16 cellular contexts compared by ENCODE assay signal in the genomic region with DNA sequence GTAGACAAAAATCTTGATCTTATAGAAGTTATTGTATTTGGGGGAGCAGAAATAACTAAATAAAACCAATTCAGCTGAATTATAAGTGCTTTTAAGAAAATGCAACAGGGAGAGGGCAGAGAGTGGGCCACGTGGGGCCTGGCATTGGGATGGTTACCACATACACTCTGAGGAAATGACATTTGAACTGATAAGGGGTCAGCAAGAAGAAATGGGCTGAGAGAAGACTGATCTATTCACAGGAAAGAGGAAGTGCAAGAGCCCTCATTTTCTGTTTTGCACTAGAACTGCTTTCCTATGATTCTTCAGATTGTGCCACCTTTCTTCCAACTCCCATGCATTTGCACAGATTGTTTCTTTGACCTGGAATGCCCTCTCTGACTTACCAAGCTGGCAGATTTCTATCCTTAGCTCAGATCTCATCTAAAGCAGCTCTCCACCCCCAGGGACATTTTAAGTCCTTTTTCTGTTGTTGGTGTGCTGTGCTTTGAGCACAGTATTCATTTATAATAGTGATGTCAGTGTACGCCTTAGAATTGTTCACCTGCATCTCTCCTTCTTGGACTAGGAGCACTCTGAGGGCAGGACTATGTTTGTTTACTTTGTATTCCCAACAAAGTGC.
DNase-seq lines count a peak whose midpoint lies in the region; ATAC-seq and TF ChIP-seq lines count a peak whose summit lies in the region.
"Had no signal": no experiment of that assay in that cellular context is flagged by ENCODE, and none has a peak within 500 bp of the region (broad histone marks: within the 10 kb centered on the region; RNA-seq: fewer than 3 reads in every experiment).

No MANE protein-coding gene starts in this region.

- intact Hi-C loops in PC-9 (cut with micrococcal nuclease; ENCODE audit: unreplicated experiment) = no loop called here

- peak; percentile 65 for ATAC-seq in GM18907 (IDR thresholded peaks at IDR 0.05; ENCODE audit: unreplicated experiment)
- peak; percentile 50 for ATAC-seq in HG03196 (IDR thresholded peaks at IDR 0.05; ENCODE audit: unreplicated experiment)

- H3K27ac Mint-ChIP-seq in activated CD4-positive, alpha-beta T cell treated with anti-CD3 and anti-CD28 coated beads, Interleukin-2, amount 10 ng/mL, durations not matched to agents 7 days and 5 days = no peak overlapping the region

- no peak overlapping the region for H3K4me3 ChIP-seq in skeletal muscle tissue (ENCODE audit: low read length in 3 of 3)
- no peak overlapping the region for H3K4me3 ChIP-seq in PC-9
- H3K4me3 ChIP-seq: ovary, SJSA1 had no signal

- H3K9me3 Mint-ChIP-seq in activated CD4-positive, alpha-beta T cell treated with anti-CD3 and anti-CD28 coated beads, Interleukin-2, amount 10 ng/mL, durations not matched to agents 7 days and 5 days = no peaks in the 10 kb centered on the region

- CTCF ChIA-PET in activated CD4-positive, alpha-beta T cell treated with anti-CD3 and anti-CD28 coated beads, Interleukin-2, amount 10 ng/mL, durations not matched to agents 7 days and 5 days (lab: Charles Lee) = no interaction called here
- CTCF ChIA-PET in PC-9 (lab: Charles Lee) = no interaction called here

- peak; percentile 55 for DNase-seq in SKM-1 (lab: John Stamatoyannopoulos, UW; ENCODE audit: unreplicated experiment)
- DNase-seq in activated CD4-positive, alpha-beta T cell treated with anti-CD3 and anti-CD28 coated beads, Interleukin-2, amount 10 ng/mL, durations not matched to agents 7 days and 5 days = no peak
- no peak for DNase-seq in GDM1 (lab: John Stamatoyannopoulos, UW)
- DNase-seq in stimulated activated CD4-positive, alpha-beta T cell treated with anti-CD3 and anti-CD28 coated beads, Interleukin-2, amount 100 ng/mL, for 48 hours = no peak
- DNase-seq in PC-9 = no peak
- DNase-seq: activated CD8-positive, alpha-beta memory T cell treated with anti-CD3 and anti-CD28 coated beads for 24 hours; activated effector memory CD4-positive, alpha-beta T cell treated with anti-CD3 and anti-CD28 coated beads, Interleukin-2, amount 50 U/mL, for 16 hours; BE2C; DMS79 treated with DMSO at 0.1 percent for 48 hours; NCI-H187; NCI-H82; ovary had no signal

- H3K36me3 ChIP-seq in skeletal muscle tissue (ENCODE audit: control insufficient read depth in 3 of 3, insufficient read depth in 3 of 3, low read length in 3 of 3) (no peaks in the 10 kb centered on the region), PC-9 (ENCODE audit: low read depth) (no peaks in the 10 kb centered on the region)
- H3K36me3 ChIP-seq: BE2C, ovary had no signal

- no peak overlapping the region for H2AFZ ChIP-seq in PC-9

- H3K79me2 ChIP-seq in PC-9 (ENCODE audit: low read depth) = no peaks in the 10 kb centered on the region

- no peaks in the 10 kb centered on the region for H3K9me2 ChIP-seq in PC-9 (ENCODE audit: insufficient read depth)

- H3K27me3 ChIP-seq in skeletal muscle tissue (ENCODE audit: control insufficient read depth in 3 of 3, insufficient read depth in 3 of 3, low read length in 3 of 3) (no peaks in the 10 kb centered on the region), PC-9 (ENCODE audit: insufficient read depth, low read depth) (no peaks in the 10 kb centered on the region)
- H3K27me3 ChIP-seq: BE2C, ovary, SJSA1 had no signal

- H3K9me3 ChIP-seq in skeletal muscle tissue (ENCODE audit: control insufficient read depth in 3 of 3, low read length in 3 of 3) = no peaks in the 10 kb centered on the region
- no peaks in the 10 kb centered on the region for H3K9me3 ChIP-seq in PC-9 (ENCODE audit: insufficient read depth, low read depth)
- H3K9me3 ChIP-seq: BE2C, ovary, SJSA1 had no signal

- H4K20me1 ChIP-seq in PC-9 (ENCODE audit: insufficient read depth) = no peaks in the 10 kb centered on the region

- H3K9ac ChIP-seq in skeletal muscle tissue (ENCODE audit: low read depth in 1 of 3, low read length in 3 of 3) = no peak overlapping the region

- no peaks in the 10 kb centered on the region for H3F3A ChIP-seq in PC-9 (ENCODE audit: insufficient read depth, low read depth)

- no TSS peak for BruUV-seq in PC-9 (replicated peaks; lab: Mats Ljungman, UMichigan)

- POLR2A ChIA-PET in activated CD4-positive, alpha-beta T cell treated with anti-CD3 and anti-CD28 coated beads, Interleukin-2, amount 10 ng/mL, durations not matched to agents 7 days and 5 days (lab: Charles Lee) = no interaction called here
- POLR2A ChIA-PET in PC-9 (lab: Charles Lee; ENCODE audit: unreplicated experiment) = no interaction called here

- no peaks in the 10 kb centered on the region for H3K4me1 Mint-ChIP-seq in activated CD4-positive, alpha-beta T cell treated with anti-CD3 and anti-CD28 coated beads, Interleukin-2, amount 10 ng/mL, durations not matched to agents 7 days and 5 days

- H3K4me1 ChIP-seq in skeletal muscle tissue (ENCODE audit: control insufficient read depth in 3 of 3, insufficient read depth in 3 of 3, low read length in 3 of 3) (peaks cover 22 to 43% (median 26%) of the 10 kb centered on the region in 3 donors), PC-9 (replicated peaks; ENCODE audit: insufficient read depth) (no peaks in the 10 kb centered on the region)
- H3K4me1 ChIP-seq: BE2C, SJSA1 had no signal

- no peak overlapping the region for H3K4me2 ChIP-seq in PC-9

- no peaks in the 10 kb centered on the region for H3K36me3 Mint-ChIP-seq in activated CD4-positive, alpha-beta T cell treated with anti-CD3 and anti-CD28 coated beads, Interleukin-2, amount 10 ng/mL, durations not matched to agents 7 days and 5 days (ENCODE audit: low read depth)

- H3K4me3 Mint-ChIP-seq in activated CD4-positive, alpha-beta T cell treated with anti-CD3 and anti-CD28 coated beads, Interleukin-2, amount 10 ng/mL, durations not matched to agents 7 days and 5 days = no peak overlapping the region

- H3K27ac ChIP-seq in skeletal muscle tissue (ENCODE audit: low read depth, low read length) (peak overlapping the region; percentile 19), PC-9 (no peak overlapping the region)
- H3K27ac ChIP-seq: ovary, SJSA1 had no signal

- TF ChIP-seq CTCF in PC-9 (conservative IDR thresholded peaks at IDR 0.05) = no peak

- no peaks in the 10 kb centered on the region for H3K27me3 Mint-ChIP-seq in activated CD4-positive, alpha-beta T cell treated with anti-CD3 and anti-CD28 coated beads, Interleukin-2, amount 10 ng/mL, durations not matched to agents 7 days and 5 days
